19 cellular contexts compared by ENCODE assay signal in genomic region chr13:90436697-90437096, GRCh38.
DNase-seq lines count a peak whose midpoint lies in the region; ATAC-seq, FAIRE-seq and TF ChIP-seq lines count a peak whose summit lies in the region.
"Had no signal": no experiment of that assay in that cellular context is flagged by ENCODE, and none has a peak within 500 bp of the region (broad histone marks: within the 10 kb centered on the region; RNA-seq: fewer than 3 reads in every experiment).

No MANE protein-coding gene starts in this region.

- H3K9me2 ChIP-seq in neural cell (ENCODE audit: insufficient read depth, low read length), result no peaks in the 10 kb centered on the region

- H3K4me2 ChIP-seq in neural cell (ENCODE audit: low read length), result no peak overlapping the region
- H3K4me2 ChIP-seq: A549; BLaER1 treated with 17β-estradiol and CSF1 and Interleukin-3, amounts not matched to agents 10 nM and 100 nM had no signal

- H3K4me3 ChIP-seq in neural cell (ENCODE audit: low read length), result no peak overlapping the region
- H3K4me3 ChIP-seq: A549; BLaER1 treated with 17β-estradiol and CSF1 and Interleukin-3, amounts not matched to agents 10 nM and 100 nM had no signal

- H4K20me1 ChIP-seq in neural cell (ENCODE audit: insufficient read depth), result no peaks in the 10 kb centered on the region
- H4K20me1 ChIP-seq: BLaER1 treated with 17β-estradiol and CSF1 and Interleukin-3, amounts not matched to agents 10 nM and 100 nM had no signal

- H3F3A ChIP-seq in neural cell (ENCODE audit: insufficient read depth, low read length, poor library complexity, severe bottlenecking), result no peaks in the 10 kb centered on the region

- H2AFZ ChIP-seq in neural cell (ENCODE audit: low read depth, low read length), result no peak overlapping the region

- no peaks in the 10 kb centered on the region for H3K36me3 ChIP-seq in neural cell (ENCODE audit: insufficient read depth, low read length)
- H3K36me3 ChIP-seq: BLaER1 treated with 17β-estradiol and CSF1 and Interleukin-3, amounts not matched to agents 10 nM and 100 nM had no signal

- TF ChIP-seq CTCF in foreskin keratinocyte (conservative IDR thresholded peaks at IDR 0.05) (peak; percentile 10), neural cell (IDR thresholded peaks at IDR 0.05; ENCODE audit: poor library complexity, severe bottlenecking) (no peak), GM10266 (IDR thresholded peaks at IDR 0.05; ENCODE audit: control insufficient read depth, insufficient read depth, low read depth, missing control alignments) (no peak)

- in situ Hi-C loops in G401 (cut with HindIII; ENCODE audit: low sequenced_read_pairs), result no loop called here

- DNase-seq in H54 (ENCODE audit: insufficient read length, low spot score), result no peak
- DNase-seq in foreskin keratinocyte, result peak in 1 of 2 donors; percentile 41
- no peak for DNase-seq in G401 (ENCODE audit: low spot score)
- DNase-seq in GM10266 (ENCODE audit: extremely low spot score), result no peak
- DNase-seq: AML-193; CD4-positive, alpha-beta T cell; CD8-positive, alpha-beta memory T cell; COR-L47; DMS79 treated with DMSO at 0.1 percent for 48 hours; GDM1 had no signal

- FAIRE-seq in H54 (lab: Jason Lieb, UNC), result peak; percentile 41
- FAIRE-seq: A549, D721Med, GM12891, GM19239 had no signal

- no peak for TF ChIP-seq POLR2A in H54 (IDR thresholded peaks at IDR 0.05; ENCODE audit: low read depth, low read length)

- H3K9ac ChIP-seq in neural cell (ENCODE audit: low read length), result no peak overlapping the region
- H3K9ac ChIP-seq: BLaER1 treated with 17β-estradiol and CSF1 and Interleukin-3, amounts not matched to agents 10 nM and 100 nM had no signal

- H3K27ac ChIP-seq in foreskin keratinocyte, result no peak overlapping the region
- no peak overlapping the region for H3K27ac ChIP-seq in neural cell (ENCODE audit: low read length)
- H3K27ac ChIP-seq: 22Rv1; A549; BLaER1 treated with 17β-estradiol and CSF1 and Interleukin-3, amounts not matched to agents 10 nM and 100 nM; C4-2B had no signal

- TF ChIP-seq EP300 in neural cell (conservative IDR thresholded peaks at IDR 0.05; ENCODE audit: poor library complexity, severe bottlenecking), result peak; percentile 54

- no peak for TF ChIP-seq RAD21 in neural cell (conservative IDR thresholded peaks at IDR 0.05)

- H3K9me3 ChIP-seq in neural cell (ENCODE audit: low read length), result no peaks in the 10 kb centered on the region
- H3K9me3 ChIP-seq: A549; BLaER1 treated with 17β-estradiol and CSF1 and Interleukin-3, amounts not matched to agents 10 nM and 100 nM had no signal

- peak; percentile 67 for ATAC-seq in foreskin keratinocyte
- no peak for ATAC-seq in activated CD4-positive, CD25-positive, alpha-beta regulatory T cell treated with anti-CD3 and anti-CD28 coated beads, Interleukin-2, amount 50 U/mL, for 24 hours
- ATAC-seq: A549 had no signal

- no peaks in the 10 kb centered on the region for H3K4me1 ChIP-seq in foreskin keratinocyte
- H3K4me1 ChIP-seq: A549; BLaER1 treated with 17β-estradiol and CSF1 and Interleukin-3, amounts not matched to agents 10 nM and 100 nM had no signal

- H3K27me3 ChIP-seq in foreskin keratinocyte (no peaks in the 10 kb centered on the region), neural cell (ENCODE audit: insufficient read depth, low read depth, low read length) (no peaks in the 10 kb centered on the region)
- H3K27me3 ChIP-seq: BLaER1 treated with 17β-estradiol and CSF1 and Interleukin-3, amounts not matched to agents 10 nM and 100 nM had no signal

- H3K79me2 ChIP-seq in neural cell (replicated peaks; ENCODE audit: insufficient read depth, low read length), result no peaks in the 10 kb centered on the region

TF ChIP-seq in neural cell, 6 proteins besides CTCF, POLR2A, EP300 and RAD21:
- TF ChIP-seq REST (IDR thresholded peaks at IDR 0.05; ENCODE audit: borderline replicate concordance) (no peak), EZH2 (IDR thresholded peaks at IDR 0.05; ENCODE audit: borderline replicate concordance, insufficient read depth, low read length, poor library complexity, severe bottlenecking) (no peak), POLR2AphosphoS5 (IDR thresholded peaks at IDR 0.05) (peak; percentile 48), TAF1 (IDR thresholded peaks at IDR 0.05; ENCODE audit: low read depth) (no peak), MXI1 (conservative IDR thresholded peaks at IDR 0.05; ENCODE audit: poor library complexity, severe bottlenecking) (no peak), SMC3 (conservative IDR thresholded peaks at IDR 0.05; ENCODE audit: poor library complexity) (no peak)
